ENCODE assay signal across 11 cellular contexts in the genomic region with DNA sequence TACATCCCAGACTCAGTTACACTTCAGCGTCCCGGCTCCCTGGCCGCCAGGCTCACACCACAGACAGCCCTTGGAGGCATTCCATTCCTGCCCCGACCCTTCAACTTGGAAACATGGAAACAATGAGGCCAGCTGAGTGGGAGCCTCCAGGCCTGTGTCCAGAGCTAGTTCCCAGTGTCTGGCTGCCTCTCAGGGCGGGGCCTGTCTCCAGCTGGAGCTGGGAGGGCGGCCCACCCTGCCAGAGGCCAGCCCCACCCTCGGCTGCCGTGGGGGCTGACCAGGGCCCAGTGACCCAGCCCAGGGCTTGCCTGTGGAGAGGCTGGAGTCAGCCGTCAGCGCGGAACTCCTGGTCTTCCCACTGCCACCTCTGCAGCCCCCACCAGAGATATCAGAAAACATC. TPM values are rescaled to one million over a fixed set of nuclear protein-coding genes. Genes with fewer than 3 reads are reported as not detected.
DNase-seq lines count a peak whose midpoint lies in the region; ATAC-seq and TF ChIP-seq lines count a peak whose summit lies in the region.
"Had no signal": no experiment of that assay in that cellular context is flagged by ENCODE, and none has a peak within 500 bp of the region (broad histone marks: within the 10 kb centered on the region; RNA-seq: fewer than 3 reads in every experiment).

No MANE protein-coding gene starts in this region.

- H3K4me3 ChIP-seq in coronary artery (peak overlapping the region; percentile 52), gastrocnemius medialis (no peak overlapping the region)

- ATAC-seq in left colon (peak; percentile 11), gastrocnemius medialis (peak; percentile 35 to 41), HG03039 (IDR thresholded peaks at IDR 0.05; ENCODE audit: unreplicated experiment) (no peak)
- ATAC-seq in activated CD8-positive, alpha-beta T cell treated with anti-CD3 and anti-CD28 coated beads, Interleukin-2, amount 10 ng/mL, durations not matched to agents 7 days and 5 days, result no peak

- H3K36me3 Mint-ChIP-seq in activated CD8-positive, alpha-beta T cell treated with anti-CD3 and anti-CD28 coated beads, Interleukin-2, amount 10 ng/mL, durations not matched to agents 7 days and 5 days (ENCODE audit: low read depth), result peaks cover 12% of the 10 kb centered on the region

- H3K9me3 Mint-ChIP-seq in activated CD8-positive, alpha-beta T cell treated with anti-CD3 and anti-CD28 coated beads, Interleukin-2, amount 10 ng/mL, durations not matched to agents 7 days and 5 days (ENCODE audit: insufficient read depth), result no peaks in the 10 kb centered on the region
- H3K9me3 Mint-ChIP-seq: activated T-helper 2 cell treated with anti-CD3 and anti-CD28 coated beads, Interferon-gamma antibody, Interleukin-2, Interleukin-4, amounts not matched to agents 10 μg/mL and 5 μg/mL and 100 μg/mL, durations not matched to agents 14 hours and 24 hours and 36 hours had no signal

- TF ChIP-seq CTCF in coronary artery (IDR thresholded peaks at IDR 0.05) (no peak), gastrocnemius medialis (IDR thresholded peaks at IDR 0.05 in 4 of 5, conservative IDR thresholded peaks at IDR 0.05 in 1 of 5) (no peak)

- DNase-seq in EH (ENCODE audit: low read depth), result peak; percentile 82
- DNase-seq in coronary artery (ENCODE audit: low spot score), result peak; percentile 91
- peak; percentile 62 to 66 for DNase-seq in left colon
- DNase-seq in gastrocnemius medialis, result peak in 1 of 2 donors; percentile 57
- no peak for DNase-seq in 8988T
- DNase-seq in NCI-H2196 (lab: John Stamatoyannopoulos, UW; ENCODE audit: unreplicated experiment), result no peak
- no peak for DNase-seq in activated CD8-positive, alpha-beta T cell treated with anti-CD3 and anti-CD28 coated beads, Interleukin-2, amount 10 ng/mL, durations not matched to agents 7 days and 5 days
- DNase-seq: NCI-H146, small intestine had no signal

- CTCF ChIA-PET in activated CD8-positive, alpha-beta T cell treated with anti-CD3 and anti-CD28 coated beads, Interleukin-2, amount 10 ng/mL, durations not matched to agents 7 days and 5 days (lab: Charles Lee), result interaction anchor here (0.6 kb wide), 1 partner anchor 204 kb away, joined by 3 read pairs; no protein-coding TSS in a partner anchor

- no peak overlapping the region for H3K27ac Mint-ChIP-seq in activated CD8-positive, alpha-beta T cell treated with anti-CD3 and anti-CD28 coated beads, Interleukin-2, amount 10 ng/mL, durations not matched to agents 7 days and 5 days
- H3K27ac Mint-ChIP-seq: activated T-helper 2 cell treated with anti-CD3 and anti-CD28 coated beads, Interferon-gamma antibody, Interleukin-2, Interleukin-4, amounts not matched to agents 10 μg/mL and 5 μg/mL and 100 μg/mL, durations not matched to agents 14 hours and 24 hours and 36 hours had no signal

- H3K27ac ChIP-seq in coronary artery, result peak overlapping the region; percentile 64 to 92
- peak overlapping the region; percentile 14 to 76 (median 60) for H3K27ac ChIP-seq in gastrocnemius medialis

- H3K9me3 ChIP-seq in gastrocnemius medialis, result no peaks in the 10 kb centered on the region

- H3K27me3 ChIP-seq in gastrocnemius medialis, result no peaks in the 10 kb centered on the region

- peaks cover 0 to 34% of the 10 kb centered on the region in 2 donors for H3K36me3 ChIP-seq in gastrocnemius medialis

- peaks cover 5% of the 10 kb centered on the region for H3K4me1 Mint-ChIP-seq in activated CD8-positive, alpha-beta T cell treated with anti-CD3 and anti-CD28 coated beads, Interleukin-2, amount 10 ng/mL, durations not matched to agents 7 days and 5 days (ENCODE audit: low read depth)

- intact Hi-C loops in left colon (cut with DNase I, micrococcal nuclease) (no loop called here), gastrocnemius medialis (cut with DNase I; ENCODE audit: low total_unique reads) (loop anchor here (2.0 to 5.0 kb wide), 2 partner anchors 37 to 43 kb away; partner anchors contain the start of gene CTBP1)

- no peak for TF ChIP-seq POLR2A in gastrocnemius medialis (IDR thresholded peaks at IDR 0.05)

- H3K27me3 Mint-ChIP-seq in activated CD8-positive, alpha-beta T cell treated with anti-CD3 and anti-CD28 coated beads, Interleukin-2, amount 10 ng/mL, durations not matched to agents 7 days and 5 days (ENCODE audit: low read depth), result no peaks in the 10 kb centered on the region

- H3K4me3 Mint-ChIP-seq in activated CD8-positive, alpha-beta T cell treated with anti-CD3 and anti-CD28 coated beads, Interleukin-2, amount 10 ng/mL, durations not matched to agents 7 days and 5 days, result no peak overlapping the region

- in situ Hi-C loops in gastrocnemius medialis (cut with MboI; ENCODE audit: low sequenced_read_pairs in 4 of 4), result no loop called here

- peaks cover 37 to 44% of the 10 kb centered on the region in 2 donors for H3K4me1 ChIP-seq in gastrocnemius medialis

- POLR2A ChIA-PET in activated CD8-positive, alpha-beta T cell treated with anti-CD3 and anti-CD28 coated beads, Interleukin-2, amount 10 ng/mL, durations not matched to agents 7 days and 5 days (lab: Charles Lee), result interaction anchor here (0.6 kb wide), 1 partner anchor 22 kb away, joined by 3 read pairs; no protein-coding TSS in a partner anchor

RNA-seq across cellular contexts. Expression of gene SPON2, which starts 37.4 kb away (rescaled TPM):
- total RNA-seq in left colon (10 to 100 TPM; 26.6 to 34.3 TPM), gastrocnemius medialis (1 to 10 TPM; 5.0 to 8.9 (median 5.2) TPM)
- 10 to 100 TPM; 14.7 to 14.9 TPM for total RNA-seq in activated CD8-positive, alpha-beta T cell treated with anti-CD3 and anti-CD28 coated beads, Interleukin-2, amount 10 ng/mL, durations not matched to agents 7 days and 5 days

RNA-seq across cellular contexts. Expression of gene CTBP1, which starts 39.1 kb away (rescaled TPM):
- total RNA-seq in left colon, result 100 to 1,000 TPM; 156 to 180 TPM
- total RNA-seq in gastrocnemius medialis, result 100 to 1,000 TPM; 126 to 224 (median 169) TPM
- total RNA-seq in activated CD8-positive, alpha-beta T cell treated with anti-CD3 and anti-CD28 coated beads, Interleukin-2, amount 10 ng/mL, durations not matched to agents 7 days and 5 days, result 100 to 1,000 TPM; 214 to 217 TPM

Comparison
In these comparisons a context has a peak if more than half of its experiments do, and no peak if none do; other contexts are left out.
1. DNase-seq: peak in EH (single experiment), coronary artery (single experiment) and left colon (2 of 2); none in 8988T (single experiment), NCI-H2196 (single experiment) and activated CD8-positive, alpha-beta T cell treated with anti-CD3 and anti-CD28 coated beads, Interleukin-2, amount 10 ng/mL, durations not matched to agents 7 days and 5 days (single experiment).
2. ATAC-seq: peak in left colon (single experiment) and gastrocnemius medialis (2 of 2); none in HG03039 (single experiment) and activated CD8-positive, alpha-beta T cell treated with anti-CD3 and anti-CD28 coated beads, Interleukin-2, amount 10 ng/mL, durations not matched to agents 7 days and 5 days (single experiment).